Comparison of ENCODE assay signal across 7 cellular contexts in the genomic region with DNA sequence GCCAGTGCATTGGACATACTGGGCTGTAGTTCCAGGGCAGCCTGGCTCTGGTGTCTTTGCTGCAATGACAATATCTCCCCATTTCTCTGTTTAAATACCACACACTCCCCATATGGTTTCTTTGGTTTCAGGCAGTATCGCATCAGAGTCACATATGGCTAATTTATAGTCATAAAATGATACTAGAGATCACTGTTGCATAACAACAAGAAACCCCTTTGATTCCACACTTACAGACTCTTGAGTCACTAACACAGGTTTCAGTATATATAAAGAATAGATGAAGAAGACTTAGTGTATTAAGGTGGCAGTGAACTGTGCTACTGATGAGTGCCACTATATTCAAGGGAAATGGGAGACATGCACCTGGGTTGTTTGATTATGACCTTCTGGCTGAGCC.
"Had no signal": no experiment of that assay in that cellular context is flagged by ENCODE, and none has a peak within 500 bp of the region (broad histone marks: within the 10 kb centered on the region; RNA-seq: fewer than 3 reads in every experiment).

No MANE protein-coding gene starts in this region.

- H3K27ac Mint-ChIP-seq: HFFc6 had no signal

- H3K4me3 Mint-ChIP-seq: HFFc6 had no signal

- DNase-seq: GM23248, GOT3, H7, HFFc6, IMR-90 had no signal

- ATAC-seq: HCT116, K562 had no signal
